ENCODE assay signal across 15 cellular contexts in the genomic region with DNA sequence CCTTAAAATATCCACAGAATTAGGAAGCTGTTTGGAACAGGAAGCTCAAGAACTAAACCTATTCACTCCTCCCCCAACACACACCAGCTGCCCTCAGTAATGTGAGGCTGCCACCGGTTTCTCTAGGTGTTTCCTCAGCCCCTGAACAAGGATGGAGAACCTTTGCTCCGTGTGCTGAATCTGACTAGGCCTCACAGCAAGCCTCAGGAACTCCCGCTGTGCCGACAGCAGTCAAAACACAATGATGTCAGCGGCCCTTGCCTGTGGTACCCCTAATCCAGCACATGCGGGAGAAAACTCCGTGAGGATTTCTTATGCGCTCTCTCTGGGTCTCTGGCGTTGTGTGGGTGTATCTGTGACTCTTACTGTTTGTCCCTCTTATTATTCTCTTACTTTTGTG.
"Had no signal": no experiment of that assay in that cellular context is flagged by ENCODE, and none has a peak within 500 bp of the region (broad histone marks: within the 10 kb centered on the region; RNA-seq: fewer than 3 reads in every experiment).

No MANE protein-coding gene starts in this region.

- H3K36me3 ChIP-seq: adrenal gland, brain microvascular endothelial cell, ovary, upper lobe of left lung had no signal

- H3K27ac Mint-ChIP-seq: activated CD8-positive, alpha-beta T cell treated with anti-CD3 and anti-CD28 coated beads, Interleukin-2, amount 10 ng/mL, durations not matched to agents 7 days and 5 days; natural killer cell treated with Interleukin-12 subunit alpha and Interleukin-12 subunit beta and Interleukin-15 and Interleukin-18, amount 100 ng/mL, for 72 hours had no signal

- H3K4me3 ChIP-seq: adrenal gland, ovary, upper lobe of left lung had no signal

- H3K27ac ChIP-seq: adrenal gland, brain microvascular endothelial cell, ovary, upper lobe of left lung had no signal

- H3K9me3 ChIP-seq: adrenal gland, ovary, upper lobe of left lung had no signal

- H3K27me3 ChIP-seq: adrenal gland, brain microvascular endothelial cell, ovary, upper lobe of left lung had no signal

- DNase-seq: activated CD4-positive, alpha-beta T cell treated with anti-CD3 and anti-CD28 coated beads for 48 hours; activated CD8-positive, alpha-beta memory T cell treated with anti-CD3 and anti-CD28 coated beads, Interleukin-2, amount 50 U/mL, for 48 hours; activated CD8-positive, alpha-beta T cell treated with anti-CD3 and anti-CD28 coated beads, Interleukin-2, amount 10 ng/mL, durations not matched to agents 7 days and 5 days; activated naive CD4-positive, alpha-beta T cell treated with Interleukin-2 at 50 U/mL for 16 hours; adrenal gland; brain microvascular endothelial cell; hippocampal formation; ovary; stimulated activated CD4-positive, alpha-beta T cell treated with anti-CD3 and anti-CD28 coated beads, Interleukin-2, amount 100 ng/mL, for 48 hours; stimulated activated CD8-positive, alpha-beta memory T cell treated with anti-CD3 and anti-CD28 coated beads, Interleukin-4, amount 100 ng/mL, for 48 hours; stimulated activated naive CD8-positive, alpha-beta T cell treated with anti-CD3 and anti-CD28 coated beads, Interleukin-15, Interleukin-2, amounts not matched to agents 100 U/mL and 50 U/mL, for 24 hours; T-helper 1 cell; upper lobe of left lung had no signal

- H3K4me1 ChIP-seq: adrenal gland, upper lobe of left lung had no signal

- H3K4me3 Mint-ChIP-seq: activated CD8-positive, alpha-beta T cell treated with anti-CD3 and anti-CD28 coated beads, Interleukin-2, amount 10 ng/mL, durations not matched to agents 7 days and 5 days; natural killer cell treated with Interleukin-12 subunit alpha and Interleukin-12 subunit beta and Interleukin-15 and Interleukin-18, amount 100 ng/mL, for 72 hours had no signal

- H3K36me3 Mint-ChIP-seq: natural killer cell treated with Interleukin-12 subunit alpha and Interleukin-12 subunit beta and Interleukin-15 and Interleukin-18, amount 100 ng/mL, for 72 hours had no signal

- H3K9me3 Mint-ChIP-seq: natural killer cell treated with Interleukin-12 subunit alpha and Interleukin-12 subunit beta and Interleukin-15 and Interleukin-18, amount 100 ng/mL, for 72 hours had no signal

- ATAC-seq: activated CD8-positive, alpha-beta T cell treated with anti-CD3 and anti-CD28 coated beads, Interleukin-2, amount 10 ng/mL, durations not matched to agents 7 days and 5 days; left lobe of liver; natural killer cell treated with Interleukin-12 subunit alpha and Interleukin-12 subunit beta and Interleukin-15 and Interleukin-18, amount 100 ng/mL, for 72 hours; stimulated activated naive CD8-positive, alpha-beta T cell treated with anti-CD3 and anti-CD28 coated beads, Interleukin-15, Interleukin-2, amounts not matched to agents 100 U/mL and 50 U/mL, for 24 hours had no signal
